Comparison of ENCODE assay signal across 1 cellular context in the genomic region with DNA sequence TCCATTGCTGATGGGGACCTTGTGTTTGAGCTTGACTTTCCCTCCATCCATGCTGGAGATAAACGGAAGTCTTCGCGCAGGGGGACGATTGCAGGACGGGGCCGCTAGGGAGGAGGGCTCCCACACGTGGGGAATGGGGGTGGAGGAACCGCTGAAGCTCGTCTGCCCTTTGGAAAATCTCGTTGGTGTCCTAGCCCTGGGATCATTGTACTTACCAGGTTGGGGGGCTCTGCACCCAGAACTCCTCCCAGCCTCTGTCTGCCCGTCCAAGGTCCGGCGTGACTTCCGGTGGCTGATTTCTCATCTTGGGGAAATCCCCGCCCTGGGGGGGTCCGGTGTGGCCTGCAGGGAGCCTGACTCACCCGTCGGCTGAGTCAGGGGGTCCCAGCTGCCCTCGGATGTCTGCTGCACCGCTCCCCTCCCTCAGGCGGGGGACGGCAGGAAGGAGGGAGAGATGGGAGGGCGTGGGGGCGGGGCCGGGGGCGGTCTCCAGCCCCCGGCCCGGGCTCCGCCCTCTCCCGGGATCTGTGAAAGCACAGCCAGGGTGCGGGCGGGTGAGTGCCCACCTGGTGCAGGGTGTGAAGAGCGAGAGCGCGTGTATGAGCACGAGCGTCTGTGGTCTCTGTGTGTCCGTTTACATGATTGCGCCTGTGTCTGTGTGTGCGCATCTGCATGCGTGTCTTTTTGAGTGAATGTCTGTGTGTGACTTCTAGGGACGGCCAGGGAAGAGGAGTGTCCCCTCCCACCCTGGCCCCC.
TF ChIP-seq lines count a peak whose summit lies in the region.

No MANE protein-coding gene starts in this region.

TF ChIP-seq in K562, 482 proteins besides CTCF, POLR2A, EP300 and RAD21 (continued from another document and continues in another):
- TF ChIP-seq STAG1 (CRISPR knock-in tag; IDR thresholded peaks at IDR 0.05; ENCODE audit: borderline replicate concordance): no peak
- no peak for TF ChIP-seq RBM15 (IDR thresholded peaks at IDR 0.05; ENCODE audit: insufficient read depth, low read length)
- no peak for TF ChIP-seq ZNF785 (CRISPR knock-in tag; IDR thresholded peaks at IDR 0.05)
- TF ChIP-seq, protein P1, sequence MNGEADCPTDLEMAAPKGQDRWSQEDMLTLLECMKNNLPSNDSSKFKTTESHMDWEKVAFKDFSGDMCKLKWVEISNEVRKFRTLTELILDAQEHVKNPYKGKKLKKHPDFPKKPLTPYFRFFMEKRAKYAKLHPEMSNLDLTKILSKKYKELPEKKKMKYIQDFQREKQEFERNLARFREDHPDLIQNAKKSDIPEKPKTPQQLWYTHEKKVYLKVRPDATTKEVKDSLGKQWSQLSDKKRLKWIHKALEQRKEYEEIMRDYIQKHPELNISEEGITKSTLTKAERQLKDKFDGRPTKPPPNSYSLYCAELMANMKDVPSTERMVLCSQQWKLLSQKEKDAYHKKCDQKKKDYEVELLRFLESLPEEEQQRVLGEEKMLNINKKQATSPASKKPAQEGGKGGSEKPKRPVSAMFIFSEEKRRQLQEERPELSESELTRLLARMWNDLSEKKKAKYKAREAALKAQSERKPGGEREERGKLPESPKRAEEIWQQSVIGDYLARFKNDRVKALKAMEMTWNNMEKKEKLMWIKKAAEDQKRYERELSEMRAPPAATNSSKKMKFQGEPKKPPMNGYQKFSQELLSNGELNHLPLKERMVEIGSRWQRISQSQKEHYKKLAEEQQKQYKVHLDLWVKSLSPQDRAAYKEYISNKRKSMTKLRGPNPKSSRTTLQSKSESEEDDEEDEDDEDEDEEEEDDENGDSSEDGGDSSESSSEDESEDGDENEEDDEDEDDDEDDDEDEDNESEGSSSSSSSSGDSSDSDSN (IDR thresholded peaks at IDR 0.05; ENCODE audit: borderline replicate concordance in 1 of 2, low read depth in 2 of 2, low read length in 2 of 2): peak; percentile 13 to 48; a peak in 1 of 4 replicates
- TF ChIP-seq TAF1 (IDR thresholded peaks at IDR 0.05; ENCODE audit: control insufficient read depth, extremely low read depth, insufficient read depth, low read length, severe bottlenecking): peak; percentile 30
- TF ChIP-seq ETS1 (conservative IDR thresholded peaks at IDR 0.05; ENCODE audit: control insufficient read depth, low read depth, low read length): 0 out of 2 replicates have a peak, but pooled peaks have one; percentile 33
- no peak for TF ChIP-seq GTF2B (IDR thresholded peaks at IDR 0.05; ENCODE audit: extremely low read depth, insufficient read length)
- TF ChIP-seq ARNT (IDR thresholded peaks at IDR 0.05): peak in 1 of 2 experiments; percentile 38; a peak in 1 of 4 replicates
- peak; percentile 62; the same call in 1 of the 2 replicates for TF ChIP-seq NCOA1 (IDR thresholded peaks at IDR 0.05; ENCODE audit: low read depth)
- TF ChIP-seq SMARCB1 (IDR thresholded peaks at IDR 0.05; ENCODE audit: insufficient read length, low read depth): no peak
- no peak for TF ChIP-seq BDP1 (IDR thresholded peaks at IDR 0.05; ENCODE audit: insufficient read depth, insufficient read length)
- TF ChIP-seq NR2F6 (CRISPR knock-in tag; IDR thresholded peaks at IDR 0.05): 0 out of 2 replicates have a peak, but pooled peaks have one; percentile 21
- no peak for TF ChIP-seq JUNB (CRISPR knock-in tag; conservative IDR thresholded peaks at IDR 0.05)
- TF ChIP-seq, protein P2, sequence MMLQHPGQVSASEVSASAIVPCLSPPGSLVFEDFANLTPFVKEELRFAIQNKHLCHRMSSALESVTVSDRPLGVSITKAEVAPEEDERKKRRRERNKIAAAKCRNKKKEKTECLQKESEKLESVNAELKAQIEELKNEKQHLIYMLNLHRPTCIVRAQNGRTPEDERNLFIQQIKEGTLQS (IDR thresholded peaks at IDR 0.05): peak; percentile 82
- TF ChIP-seq, protein P2 (CRISPR knock-in tag; conservative IDR thresholded peaks at IDR 0.05): no peak
- TF ChIP-seq ARID1B (IDR thresholded peaks at IDR 0.05): peak; percentile 70
- TF ChIP-seq, protein P3, sequence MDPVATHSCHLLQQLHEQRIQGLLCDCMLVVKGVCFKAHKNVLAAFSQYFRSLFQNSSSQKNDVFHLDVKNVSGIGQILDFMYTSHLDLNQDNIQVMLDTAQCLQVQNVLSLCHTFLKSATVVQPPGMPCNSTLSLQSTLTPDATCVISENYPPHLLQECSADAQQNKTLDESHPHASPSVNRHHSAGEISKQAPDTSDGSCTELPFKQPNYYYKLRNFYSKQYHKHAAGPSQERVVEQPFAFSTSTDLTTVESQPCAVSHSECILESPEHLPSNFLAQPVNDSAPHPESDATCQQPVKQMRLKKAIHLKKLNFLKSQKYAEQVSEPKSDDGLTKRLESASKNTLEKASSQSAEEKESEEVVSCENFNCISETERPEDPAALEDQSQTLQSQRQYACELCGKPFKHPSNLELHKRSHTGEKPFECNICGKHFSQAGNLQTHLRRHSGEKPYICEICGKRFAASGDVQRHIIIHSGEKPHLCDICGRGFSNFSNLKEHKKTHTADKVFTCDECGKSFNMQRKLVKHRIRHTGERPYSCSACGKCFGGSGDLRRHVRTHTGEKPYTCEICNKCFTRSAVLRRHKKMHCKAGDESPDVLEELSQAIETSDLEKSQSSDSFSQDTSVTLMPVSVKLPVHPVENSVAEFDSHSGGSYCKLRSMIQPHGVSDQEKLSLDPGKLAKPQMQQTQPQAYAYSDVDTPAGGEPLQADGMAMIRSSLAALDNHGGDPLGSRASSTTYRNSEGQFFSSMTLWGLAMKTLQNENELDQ (CRISPR knock-in tag; IDR thresholded peaks at IDR 0.05; ENCODE audit: borderline replicate concordance): no peak
- no peak for TF ChIP-seq CBX2 (IDR thresholded peaks at IDR 0.05; ENCODE audit: insufficient read depth, low read length, poor library complexity, severe bottlenecking)
- 0 out of 4 replicates have a peak, but pooled peaks of 1 of the 2 experiments have one; percentile 36 for TF ChIP-seq BCLAF1 (IDR thresholded peaks at IDR 0.05; ENCODE audit: borderline replicate concordance in 1 of 2, control insufficient read depth in 1 of 2, low read depth in 2 of 2, low read length in 1 of 2)
- TF ChIP-seq NR2C1 (IDR thresholded peaks at IDR 0.05): no peak
- TF ChIP-seq NR2C1 (tag; IDR thresholded peaks at IDR 0.05): no peak
- TF ChIP-seq, protein P4, sequence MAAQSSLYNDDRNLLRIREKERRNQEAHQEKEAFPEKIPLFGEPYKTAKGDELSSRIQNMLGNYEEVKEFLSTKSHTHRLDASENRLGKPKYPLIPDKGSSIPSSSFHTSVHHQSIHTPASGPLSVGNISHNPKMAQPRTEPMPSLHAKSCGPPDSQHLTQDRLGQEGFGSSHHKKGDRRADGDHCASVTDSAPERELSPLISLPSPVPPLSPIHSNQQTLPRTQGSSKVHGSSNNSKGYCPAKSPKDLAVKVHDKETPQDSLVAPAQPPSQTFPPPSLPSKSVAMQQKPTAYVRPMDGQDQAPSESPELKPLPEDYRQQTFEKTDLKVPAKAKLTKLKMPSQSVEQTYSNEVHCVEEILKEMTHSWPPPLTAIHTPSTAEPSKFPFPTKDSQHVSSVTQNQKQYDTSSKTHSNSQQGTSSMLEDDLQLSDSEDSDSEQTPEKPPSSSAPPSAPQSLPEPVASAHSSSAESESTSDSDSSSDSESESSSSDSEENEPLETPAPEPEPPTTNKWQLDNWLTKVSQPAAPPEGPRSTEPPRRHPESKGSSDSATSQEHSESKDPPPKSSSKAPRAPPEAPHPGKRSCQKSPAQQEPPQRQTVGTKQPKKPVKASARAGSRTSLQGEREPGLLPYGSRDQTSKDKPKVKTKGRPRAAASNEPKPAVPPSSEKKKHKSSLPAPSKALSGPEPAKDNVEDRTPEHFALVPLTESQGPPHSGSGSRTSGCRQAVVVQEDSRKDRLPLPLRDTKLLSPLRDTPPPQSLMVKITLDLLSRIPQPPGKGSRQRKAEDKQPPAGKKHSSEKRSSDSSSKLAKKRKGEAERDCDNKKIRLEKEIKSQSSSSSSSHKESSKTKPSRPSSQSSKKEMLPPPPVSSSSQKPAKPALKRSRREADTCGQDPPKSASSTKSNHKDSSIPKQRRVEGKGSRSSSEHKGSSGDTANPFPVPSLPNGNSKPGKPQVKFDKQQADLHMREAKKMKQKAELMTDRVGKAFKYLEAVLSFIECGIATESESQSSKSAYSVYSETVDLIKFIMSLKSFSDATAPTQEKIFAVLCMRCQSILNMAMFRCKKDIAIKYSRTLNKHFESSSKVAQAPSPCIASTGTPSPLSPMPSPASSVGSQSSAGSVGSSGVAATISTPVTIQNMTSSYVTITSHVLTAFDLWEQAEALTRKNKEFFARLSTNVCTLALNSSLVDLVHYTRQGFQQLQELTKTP (IDR thresholded peaks at IDR 0.05; ENCODE audit: low read depth in 1 of 2, partially characterized antibody in 2 of 2): peak in 1 of 2 experiments; percentile 34
- peak; percentile 83; a peak in 3 of 4 replicates for TF ChIP-seq MAZ (CRISPR knock-in tag; conservative IDR thresholded peaks at IDR 0.05 in 1 of 2, IDR thresholded peaks at IDR 0.05 in 1 of 2)
- TF ChIP-seq KDM4B (IDR thresholded peaks at IDR 0.05; ENCODE audit: borderline replicate concordance in 2 of 2, low read depth in 1 of 2): no peak
- 0 out of 2 replicates have a peak, but pooled peaks have one; percentile 47 for TF ChIP-seq KLF13 (tag; IDR thresholded peaks at IDR 0.05; ENCODE audit: borderline replicate concordance, low read depth)
- TF ChIP-seq, protein P5, sequence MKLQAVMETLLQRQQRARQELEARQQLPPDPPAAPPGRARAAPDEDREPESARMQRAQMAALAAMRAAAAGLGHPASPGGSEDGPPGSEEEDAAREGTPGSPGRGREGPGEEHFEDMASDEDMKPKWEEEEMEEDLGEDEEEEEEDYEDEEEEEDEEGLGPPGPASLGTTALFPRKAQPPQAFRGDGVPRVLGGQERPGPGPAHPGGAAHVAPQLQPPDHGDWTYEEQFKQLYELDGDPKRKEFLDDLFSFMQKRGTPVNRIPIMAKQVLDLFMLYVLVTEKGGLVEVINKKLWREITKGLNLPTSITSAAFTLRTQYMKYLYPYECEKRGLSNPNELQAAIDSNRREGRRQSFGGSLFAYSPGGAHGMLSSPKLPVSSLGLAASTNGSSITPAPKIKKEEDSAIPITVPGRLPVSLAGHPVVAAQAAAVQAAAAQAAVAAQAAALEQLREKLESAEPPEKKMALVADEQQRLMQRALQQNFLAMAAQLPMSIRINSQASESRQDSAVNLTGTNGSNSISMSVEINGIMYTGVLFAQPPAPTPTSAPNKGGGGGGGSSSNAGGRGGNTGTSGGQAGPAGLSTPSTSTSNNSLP (IDR thresholded peaks at IDR 0.05; ENCODE audit: borderline replicate concordance, low read depth, low read length): no peak
- no peak for TF ChIP-seq NFATC3 (IDR thresholded peaks at IDR 0.05)
- peak; percentile 51 for TF ChIP-seq HCFC1 (IDR thresholded peaks at IDR 0.05; ENCODE audit: low read depth, low read length)
- no peak for TF ChIP-seq NFYB (IDR thresholded peaks at IDR 0.05; ENCODE audit: extremely low read depth, insufficient read length)
- TF ChIP-seq, protein P6, sequence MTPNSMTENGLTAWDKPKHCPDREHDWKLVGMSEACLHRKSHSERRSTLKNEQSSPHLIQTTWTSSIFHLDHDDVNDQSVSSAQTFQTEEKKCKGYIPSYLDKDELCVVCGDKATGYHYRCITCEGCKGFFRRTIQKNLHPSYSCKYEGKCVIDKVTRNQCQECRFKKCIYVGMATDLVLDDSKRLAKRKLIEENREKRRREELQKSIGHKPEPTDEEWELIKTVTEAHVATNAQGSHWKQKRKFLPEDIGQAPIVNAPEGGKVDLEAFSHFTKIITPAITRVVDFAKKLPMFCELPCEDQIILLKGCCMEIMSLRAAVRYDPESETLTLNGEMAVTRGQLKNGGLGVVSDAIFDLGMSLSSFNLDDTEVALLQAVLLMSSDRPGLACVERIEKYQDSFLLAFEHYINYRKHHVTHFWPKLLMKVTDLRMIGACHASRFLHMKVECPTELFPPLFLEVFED (CRISPR knock-in tag; conservative IDR thresholded peaks at IDR 0.05): 0 out of 2 replicates have a peak, but pooled peaks have one; percentile 16
- no peak for TF ChIP-seq TRIM25 (IDR thresholded peaks at IDR 0.05; ENCODE audit: borderline replicate concordance)
